Comparison of ENCODE assay signal across 1 cellular context in genomic region chr15:22979069-22979698, GRCh38.
TF ChIP-seq lines count a peak whose summit lies in the region.

No MANE protein-coding gene starts in this region.

TF ChIP-seq in GM12891, 5 proteins besides CTCF, POLR2A, EP300 and RAD21:
- TF ChIP-seq TAF1 (IDR thresholded peaks at IDR 0.05; ENCODE audit: low read depth, low read length) (no peak), POU2F2 (IDR thresholded peaks at IDR 0.05; ENCODE audit: low read depth, low read length) (no peak), POLR2AphosphoS5 (IDR thresholded peaks at IDR 0.05; ENCODE audit: low read depth, low read length) (no peak), PAX5 (IDR thresholded peaks at IDR 0.05; ENCODE audit: insufficient read depth, low read length, severe bottlenecking) (no peak), SPI1 (IDR thresholded peaks at IDR 0.05; ENCODE audit: low read depth, low read length) (no peak)
